ENCODE assay signal across 18 cellular contexts in genomic region chr2:133676392-133677130, GRCh38.
DNase-seq lines count a peak whose midpoint lies in the region; ATAC-seq and TF ChIP-seq lines count a peak whose summit lies in the region.
"Had no signal": no experiment of that assay in that cellular context is flagged by ENCODE, and none has a peak within 500 bp of the region (broad histone marks: within the 10 kb centered on the region; RNA-seq: fewer than 3 reads in every experiment).

No MANE protein-coding gene starts in this region.

- H3K27ac ChIP-seq in heart left ventricle (peak overlapping the region in 11 of 12 donors; percentile 2 to 84 (median 39)), foreskin keratinocyte (no peak overlapping the region), breast epithelium (no peak overlapping the region)
- H3K27ac ChIP-seq: upper lobe of left lung, WERI-Rb-1 had no signal

- WGBS in heart left ventricle, 4 donors = 30 to 51% (median 38%) methylated on average over 1 of the region's 1 CpG

- TF ChIP-seq POLR2A in heart left ventricle (IDR thresholded peaks at IDR 0.05) = no peak
- TF ChIP-seq POLR2A in breast epithelium (IDR thresholded peaks at IDR 0.05) = no peak

- no peaks in the 10 kb centered on the region for H3K36me3 ChIP-seq in heart left ventricle
- no peaks in the 10 kb centered on the region for H3K36me3 ChIP-seq in breast epithelium
- H3K36me3 ChIP-seq: upper lobe of left lung, WERI-Rb-1 had no signal

- H3K4me3 Mint-ChIP-seq in brain = no peak overlapping the region
- H3K4me3 Mint-ChIP-seq: naive thymus-derived CD8-positive, alpha-beta T cell had no signal

- ATAC-seq in heart left ventricle (peak in 1 of 4 donors; percentile 5), foreskin keratinocyte (peak; percentile 31)
- ATAC-seq: naive thymus-derived CD8-positive, alpha-beta T cell had no signal

- intact Hi-C loops in heart left ventricle (cut with DNase I) = loop anchor here in 4 of 10 donors (5.0 to 10.0 kb wide), 4 partner anchors 91 to 112 kb away; partner anchors contain the start of gene NCKAP5 (in 3 of the 4)
- intact Hi-C loops in cardiac septum (cut with DNase I) = loop anchor here (5.0 to 10.0 kb wide), 3 partner anchors 82 to 252 kb away; no protein-coding TSS in a partner anchor
- intact Hi-C loops in breast epithelium (cut with DNase I; ENCODE audit: low total_unique reads) = no loop called here

- peaks cover 3% of the 10 kb centered on the region for H3K27me3 Mint-ChIP-seq in brain

- no peaks in the 10 kb centered on the region for H3K9me3 ChIP-seq in heart left ventricle
- no peaks in the 10 kb centered on the region for H3K9me3 ChIP-seq in breast epithelium
- H3K9me3 ChIP-seq: upper lobe of left lung had no signal

- H3K36me3 Mint-ChIP-seq in brain = no peaks in the 10 kb centered on the region
- H3K36me3 Mint-ChIP-seq: naive thymus-derived CD8-positive, alpha-beta T cell had no signal

- TF ChIP-seq CTCF in heart left ventricle (IDR thresholded peaks at IDR 0.05) = no peak
- no peak for TF ChIP-seq CTCF in brain (conservative IDR thresholded peaks at IDR 0.05)
- TF ChIP-seq CTCF in foreskin keratinocyte (conservative IDR thresholded peaks at IDR 0.05) = no peak
- no peak for TF ChIP-seq CTCF in breast epithelium (IDR thresholded peaks at IDR 0.05)

- H3K4me3 ChIP-seq in heart left ventricle (no peak overlapping the region), breast epithelium (no peak overlapping the region)
- H3K4me3 ChIP-seq: upper lobe of left lung had no signal

- H3K27me3 ChIP-seq in heart left ventricle = no peaks in the 10 kb centered on the region
- H3K27me3 ChIP-seq in foreskin keratinocyte = no peaks in the 10 kb centered on the region
- no peaks in the 10 kb centered on the region for H3K27me3 ChIP-seq in breast epithelium
- H3K27me3 ChIP-seq: upper lobe of left lung had no signal

- H3K27ac Mint-ChIP-seq in brain = peak overlapping the region in 4 of 5 experiments; percentile 32 to 95 (median 78)
- H3K27ac Mint-ChIP-seq: naive thymus-derived CD8-positive, alpha-beta T cell had no signal

- H3K9me3 Mint-ChIP-seq in brain = no peaks in the 10 kb centered on the region

- H3K4me1 ChIP-seq in heart left ventricle (peaks cover 0 to 43% (median 20%) of the 10 kb centered on the region in 12 donors), foreskin keratinocyte (no peaks in the 10 kb centered on the region), breast epithelium (peaks cover 0 to 14% of the 10 kb centered on the region in 2 donors)

- H3K4me1 Mint-ChIP-seq in brain = peaks cover 67% of the 10 kb centered on the region
- H3K4me1 Mint-ChIP-seq: naive thymus-derived CD8-positive, alpha-beta T cell had no signal

- no peak for DNase-seq in heart left ventricle
- DNase-seq in cardiac septum (ENCODE audit: low spot score) = no peak
- no peak for DNase-seq in foreskin keratinocyte
- DNase-seq in mucosa of gallbladder (ENCODE audit: low spot score) = no peak
- DNase-seq in NCI-H1092 (lab: John Stamatoyannopoulos, UW) = no peak
- DNase-seq in breast epithelium (ENCODE audit: low spot score in 2 of 2) = no peak
- DNase-seq in amniotic stem cell (lab: John Stamatoyannopoulos, UW) = no peak
- DNase-seq: activated CD8-positive, alpha-beta memory T cell treated with anti-CD3 and anti-CD28 coated beads for 24 hours; activated gamma-delta T cell treated with Interleukin-2 at 50 U/mL for 16 hours; central memory CD4-positive, alpha-beta T cell; GOT3; hippocampal formation; naive thymus-derived CD8-positive, alpha-beta T cell; NCI-H345; stimulated activated CD4-positive, alpha-beta T cell treated with anti-CD3 and anti-CD28 coated beads, Interleukin-4, amount 100 ng/mL, for 24 hours; upper lobe of left lung; WERI-Rb-1 had no signal

Comparison
In these comparisons a context has a peak if more than half of its experiments do, and no peak if none do; other contexts are left out.
1. H3K27ac ChIP-seq: peak in heart left ventricle (11 of 12); none in foreskin keratinocyte (single experiment) and breast epithelium (0 of 2).